In genomic region chr6:33794910-33795615, GRCh38 we compare ENCODE assay signal across 1 cellular context.
A peak's percentile ranks its signal among the peaks of the same experiment; 100 is the strongest.
TF ChIP-seq lines count a peak whose summit lies in the region.

No MANE protein-coding gene starts in this region.

TF ChIP-seq in HepG2, 621 proteins besides CTCF, POLR2A, EP300 and RAD21 (continues in another document):
- TF ChIP-seq ZBTB7B (CRISPR knock-in tag; IDR thresholded peaks at IDR 0.05) (no peak), RAD51 (IDR thresholded peaks at IDR 0.05; ENCODE audit: borderline replicate concordance) (no peak), ARNT (IDR thresholded peaks at IDR 0.05) (no peak), CHD2 (IDR thresholded peaks at IDR 0.05; ENCODE audit: low read depth, low read length) (peak; percentile 9; the same call in 1 of the 2 replicates), YY1 (IDR thresholded peaks at IDR 0.05; ENCODE audit: insufficient read depth, insufficient replicate concordance, low read depth, low read length) (no peak), DPF2 (CRISPR knock-in tag; IDR thresholded peaks at IDR 0.05; ENCODE audit: borderline replicate concordance, low read depth) (no peak), TCF12 (IDR thresholded peaks at IDR 0.05) (no peak), TCF12 (CRISPR knock-in tag; IDR thresholded peaks at IDR 0.05) (no peak), ZNF136 (CRISPR knock-in tag; IDR thresholded peaks at IDR 0.05; ENCODE audit: low read depth) (no peak), ZNF616 (CRISPR knock-in tag; IDR thresholded peaks at IDR 0.05; ENCODE audit: low read depth) (no peak), ZNF768 (CRISPR knock-in tag; IDR thresholded peaks at IDR 0.05) (0 out of 2 replicates have a peak, but pooled peaks have one; percentile 13), RORA (CRISPR knock-in tag; IDR thresholded peaks at IDR 0.05) (no peak), ZNF792 (CRISPR knock-in tag; IDR thresholded peaks at IDR 0.05) (no peak), NFIC (IDR thresholded peaks at IDR 0.05; ENCODE audit: low read length) (no peak), ZNF513 (CRISPR knock-in tag; conservative IDR thresholded peaks at IDR 0.05) (no peak), GTF2F1 (IDR thresholded peaks at IDR 0.05; ENCODE audit: low read length) (no peak), RFX5 (IDR thresholded peaks at IDR 0.05; ENCODE audit: low read depth, low read length) (no peak), E2F1 (CRISPR knock-in tag; IDR thresholded peaks at IDR 0.05) (no peak), KDM4B (CRISPR knock-in tag; IDR thresholded peaks at IDR 0.05) (no peak), CREBL2 (CRISPR knock-in tag; IDR thresholded peaks at IDR 0.05; ENCODE audit: borderline replicate concordance) (no peak), ZEB1 (IDR thresholded peaks at IDR 0.05; ENCODE audit: insufficient replicate concordance, low read depth) (peak; percentile 29), ZNF570 (CRISPR knock-in tag; IDR thresholded peaks at IDR 0.05; ENCODE audit: borderline replicate concordance) (no peak), PCBP1 (IDR thresholded peaks at IDR 0.05; ENCODE audit: borderline replicate concordance, low read depth, low read length) (no peak), ZNF879 (CRISPR knock-in tag; IDR thresholded peaks at IDR 0.05) (no peak), MTA1 (CRISPR knock-in tag; IDR thresholded peaks at IDR 0.05; ENCODE audit: borderline replicate concordance) (peak; percentile 48; the same call in 1 of the 2 replicates), ZNF781 (CRISPR knock-in tag; IDR thresholded peaks at IDR 0.05; ENCODE audit: borderline replicate concordance, not compliant biosample characterization) (no peak), MIER2 (CRISPR knock-in tag; IDR thresholded peaks at IDR 0.05) (no peak), ZNF577 (CRISPR knock-in tag; IDR thresholded peaks at IDR 0.05; ENCODE audit: borderline replicate concordance, low read depth) (no peak), FUBP1 (CRISPR knock-in tag; IDR thresholded peaks at IDR 0.05; ENCODE audit: borderline replicate concordance) (no peak), PAXIP1 (CRISPR knock-in tag; conservative IDR thresholded peaks at IDR 0.05) (peak; percentile 64), KDM2A (CRISPR knock-in tag; IDR thresholded peaks at IDR 0.05; ENCODE audit: borderline replicate concordance, low read depth) (peak; percentile 22; the same call in 1 of the 2 replicates), TRIM22 (IDR thresholded peaks at IDR 0.05) (no peak), CBX2 (IDR thresholded peaks at IDR 0.05; ENCODE audit: low read depth, low read length) (no peak), CBX2 (CRISPR knock-in tag; IDR thresholded peaks at IDR 0.05; ENCODE audit: low read depth) (no peak), RXRA (CRISPR knock-in tag; IDR thresholded peaks at IDR 0.05) (no peak), ZNF281 (CRISPR knock-in tag; IDR thresholded peaks at IDR 0.05; ENCODE audit: borderline replicate concordance) (peak; percentile 85; the same call in 1 of the 2 replicates), SALL1 (CRISPR knock-in tag; IDR thresholded peaks at IDR 0.05) (peak; percentile 54), CBX1 (IDR thresholded peaks at IDR 0.05; ENCODE audit: low read depth) (no peak), PRPF4 (IDR thresholded peaks at IDR 0.05; ENCODE audit: low read depth, low read length, poor library complexity, severe bottlenecking) (no peak), ZNF546 (CRISPR knock-in tag; conservative IDR thresholded peaks at IDR 0.05) (no peak), ZNF687 (CRISPR knock-in tag; IDR thresholded peaks at IDR 0.05) (no peak), ZNF292 (CRISPR knock-in tag; IDR thresholded peaks at IDR 0.05; ENCODE audit: borderline replicate concordance, low read depth) (0 out of 2 replicates have a peak, but pooled peaks have one; percentile 19), MED13 (CRISPR knock-in tag; IDR thresholded peaks at IDR 0.05) (no peak), PLRG1 (conservative IDR thresholded peaks at IDR 0.05) (no peak), ZNF589 (CRISPR knock-in tag; conservative IDR thresholded peaks at IDR 0.05) (no peak), THAP7 (CRISPR knock-in tag; IDR thresholded peaks at IDR 0.05) (peak; percentile 90), HNF4G (IDR thresholded peaks at IDR 0.05; ENCODE audit: borderline replicate concordance, low read depth, low read length) (peak; percentile 61), HNF4G (CRISPR knock-in tag; IDR thresholded peaks at IDR 0.05; ENCODE audit: borderline replicate concordance, low read depth) (no peak), ELF1 (CRISPR knock-in tag; IDR thresholded peaks at IDR 0.05) (no peak), ZNF761 (CRISPR knock-in tag; conservative IDR thresholded peaks at IDR 0.05) (no peak), KDM5A (IDR thresholded peaks at IDR 0.05; ENCODE audit: borderline replicate concordance, low read length) (no peak), ESRRA (CRISPR knock-in tag; IDR thresholded peaks at IDR 0.05; ENCODE audit: low read depth) (peak; percentile 66; the same call in 1 of the 2 replicates), BHLHE40 (IDR thresholded peaks at IDR 0.05; ENCODE audit: low read length) (no peak)
